Comparison of ENCODE assay signal across 20 cellular contexts in genomic region chr1:98001764-98002163, GRCh38.
DNase-seq lines count a peak whose midpoint lies in the region; ATAC-seq, FAIRE-seq and TF ChIP-seq lines count a peak whose summit lies in the region.
"Had no signal": no experiment of that assay in that cellular context is flagged by ENCODE, and none has a peak within 500 bp of the region (broad histone marks: within the 10 kb centered on the region; RNA-seq: fewer than 3 reads in every experiment).

No MANE protein-coding gene starts in this region.

- no peak overlapping the region for H4K91ac ChIP-seq in H9 (ENCODE audit: insufficient read length, low read depth, low read length)

- no peak overlapping the region for H3K14ac ChIP-seq in H9 (ENCODE audit: insufficient read depth, low read length)

- H2BK5ac ChIP-seq in H9 (ENCODE audit: insufficient read length, low read length) = no peak overlapping the region

- H2BK120ac ChIP-seq in H9 (ENCODE audit: low read depth, low read length, poor library complexity, severe bottlenecking) = no peak overlapping the region

- H3K79me2 ChIP-seq in H9 (ENCODE audit: insufficient read depth, low read length) = no peaks in the 10 kb centered on the region
- H3K79me2 ChIP-seq in astrocyte (ENCODE audit: insufficient read depth, low read length) = no peaks in the 10 kb centered on the region

- H2AK5ac ChIP-seq in H9 (ENCODE audit: insufficient read length, low read length) = no peak overlapping the region

- H3K9me3 ChIP-seq in H9 (ENCODE audit: control insufficient read depth, low read depth, low read length) (no peaks in the 10 kb centered on the region), astrocyte (ENCODE audit: insufficient read depth, low read depth, low read length) (no peaks in the 10 kb centered on the region)
- H3K9me3 ChIP-seq: stomach had no signal

- H3K4me1 ChIP-seq in H9 (ENCODE audit: insufficient read depth, low read length) = no peaks in the 10 kb centered on the region
- H3K4me1 ChIP-seq in astrocyte (ENCODE audit: insufficient read depth, low read length) = peaks cover 21% of the 10 kb centered on the region
- H3K4me1 ChIP-seq: stomach had no signal

- H3K27me3 ChIP-seq in H9 (ENCODE audit: insufficient read depth, low read length) = no peaks in the 10 kb centered on the region
- H3K27me3 ChIP-seq in astrocyte (ENCODE audit: insufficient read depth, low read length) = no peaks in the 10 kb centered on the region
- H3K27me3 ChIP-seq: stomach had no signal

- no peaks in the 10 kb centered on the region for H4K20me1 ChIP-seq in H9 (ENCODE audit: control insufficient read depth, insufficient read depth, insufficient read length)
- no peaks in the 10 kb centered on the region for H4K20me1 ChIP-seq in astrocyte (ENCODE audit: insufficient read depth, low read length)

- intact Hi-C loops in Right ventricle myocardium superior (cut with DNase I) = no loop called here

- no peak overlapping the region for H3K4me3 Mint-ChIP-seq in H9
- no peak overlapping the region for H3K4me3 Mint-ChIP-seq in astrocyte (ENCODE audit: unreplicated experiment)
- H3K4me3 Mint-ChIP-seq: activated T-helper 17 cell treated with anti-CD3 and anti-CD28 coated beads, Interleukin-2, amount 50 U/mL, for 72 hours; CD4-positive, CD25-positive, alpha-beta regulatory T cell; effector memory CD8-positive, alpha-beta T cell had no signal

- H3K4me2 ChIP-seq in H9 (ENCODE audit: insufficient read depth, insufficient read length, low read length) (no peak overlapping the region), astrocyte (ENCODE audit: low read length) (no peak overlapping the region)

- no peaks in the 10 kb centered on the region for H3K23me2 ChIP-seq in H9 (ENCODE audit: insufficient read length, low read depth, low read length, poor library complexity, severe bottlenecking)

- FAIRE-seq in astrocyte (lab: Jason Lieb, UNC) = no peak

- H3K9ac ChIP-seq in H9 (ENCODE audit: extremely low read depth, insufficient read length, low read length) = no peak overlapping the region
- H3K9ac ChIP-seq in astrocyte (ENCODE audit: low read length) = no peak overlapping the region

- H4K8ac ChIP-seq in H9 (replicated peaks; ENCODE audit: insufficient read length, low read depth, low read length) = no peak overlapping the region

- H3K9me3 Mint-ChIP-seq in H9 = no peaks in the 10 kb centered on the region
- no peaks in the 10 kb centered on the region for H3K9me3 Mint-ChIP-seq in astrocyte (ENCODE audit: unreplicated experiment)
- H3K9me3 Mint-ChIP-seq: activated T-helper 17 cell treated with anti-CD3 and anti-CD28 coated beads, Interleukin-2, amount 50 U/mL, for 72 hours; effector memory CD8-positive, alpha-beta T cell had no signal

- H3K36me3 Mint-ChIP-seq in H9 (ENCODE audit: insufficient read depth in 1 of 3, low read depth in 3 of 3) = no peaks in the 10 kb centered on the region
- no peaks in the 10 kb centered on the region for H3K36me3 Mint-ChIP-seq in astrocyte (ENCODE audit: low read depth, unreplicated experiment)
- H3K36me3 Mint-ChIP-seq: CD4-positive, CD25-positive, alpha-beta regulatory T cell had no signal

- ATAC-seq in GM18502 (IDR thresholded peaks at IDR 0.05; ENCODE audit: poor library complexity, unreplicated experiment) (no peak), HG03159 (IDR thresholded peaks at IDR 0.05; ENCODE audit: unreplicated experiment) (no peak), Right ventricle myocardium superior (ENCODE audit: poor library complexity) (no peak)
- ATAC-seq: activated T-helper 17 cell treated with anti-CD3 and anti-CD28 coated beads, Interleukin-2, amount 50 U/mL, for 72 hours; effector memory CD8-positive, alpha-beta T cell; sciatic nerve had no signal

- H3K27ac ChIP-seq in H9 (ENCODE audit: insufficient read length, low read depth, low read length) (no peak overlapping the region), astrocyte (ENCODE audit: low read depth, low read length) (no peak overlapping the region)
- H3K27ac ChIP-seq: stomach had no signal

- H2BK20ac ChIP-seq in H9 (ENCODE audit: low read depth, low read length, poor library complexity, severe bottlenecking) = no peak overlapping the region

- no peaks in the 10 kb centered on the region for H3K79me1 ChIP-seq in H9 (ENCODE audit: insufficient read depth, low read depth, low read length, poor library complexity, severe bottlenecking)

- H2BK15ac ChIP-seq in H9 (ENCODE audit: low read depth, low read length) = no peak overlapping the region

- H3K56ac ChIP-seq in H9 (ENCODE audit: insufficient read length, low read depth, low read length) = no peak overlapping the region

- DNase-seq in AG09309 (ENCODE audit: low read depth) (no peak), H9 (no peak), astrocyte (ENCODE audit: low read depth) (no peak), foreskin fibroblast (peak in 1 of 2 donors; percentile 38), Right ventricle myocardium superior (no peak), NCI-H146 treated with DMSO at 0.1 percent for 48 hours (lab: John Stamatoyannopoulos, UW; ENCODE audit: unreplicated experiment) (no peak)
- DNase-seq: activated CD4-positive, alpha-beta T cell treated with anti-CD3 and anti-CD28 coated beads, Interleukin-2, amount 50 U/mL, for 4 hours; anterior cingulate cortex; CD4-positive, CD25-positive, alpha-beta regulatory T cell; effector memory CD8-positive, alpha-beta T cell; GDM1; NCI-H1417 treated with DMSO at 0.1 percent for 48 hours; NCI-H526 treated with DMSO at 0.1 percent for 48 hours; stomach; T1000 had no signal

- H3K36me3 ChIP-seq in astrocyte (ENCODE audit: insufficient read depth, low read length) = no peaks in the 10 kb centered on the region
- H3K36me3 ChIP-seq: stomach had no signal

- no peak overlapping the region for H3K23ac ChIP-seq in H9 (ENCODE audit: insufficient read length, low read depth, low read length)

- no peak overlapping the region for H3K18ac ChIP-seq in H9 (ENCODE audit: insufficient read length, low read depth, low read length)

- H2AFZ ChIP-seq in H9 (ENCODE audit: low read length) (no peak overlapping the region), astrocyte (ENCODE audit: low read depth, low read length) (no peak overlapping the region)

- H3K27me3 Mint-ChIP-seq in H9 (ENCODE audit: low read depth) = no peaks in the 10 kb centered on the region
- no peaks in the 10 kb centered on the region for H3K27me3 Mint-ChIP-seq in astrocyte (ENCODE audit: low read depth, unreplicated experiment)

- no CpG with 5 or more reads among the region's 1 CpG for WGBS in H9 (ENCODE audit: extremely low coverage, insufficient read length, low lambda C conversion rate)

- H3K4ac ChIP-seq in H9 (ENCODE audit: low read depth, low read length) = no peak overlapping the region

- TF ChIP-seq CTCF in AG09309 (IDR thresholded peaks at IDR 0.05; ENCODE audit: control insufficient read depth, insufficient read depth, low read depth, low read length, missing control alignments) (peak; percentile 29), H9 (conservative IDR thresholded peaks at IDR 0.05) (peak; percentile 32; the same call in 2 of the 3 replicates), astrocyte (IDR thresholded peaks at IDR 0.05; ENCODE audit: insufficient read depth, low read depth, low read length) (peak; percentile 30), foreskin fibroblast (IDR thresholded peaks at IDR 0.05; ENCODE audit: low read depth, low read length) (peak; percentile 28)

- H3K4me3 ChIP-seq in AG09309 (ENCODE audit: control insufficient read depth, low read depth, low read length) = no peak overlapping the region
- H3K4me3 ChIP-seq in astrocyte (ENCODE audit: insufficient read depth, low read depth, low read length) = no peak overlapping the region
- no peak overlapping the region for H3K4me3 ChIP-seq in foreskin fibroblast (ENCODE audit: low read depth in 1 of 2, low read length in 2 of 2)
- H3K4me3 ChIP-seq: lung, stomach had no signal

- H3T11ph ChIP-seq in H9 (ENCODE audit: low read length) = no peak overlapping the region

- no peak overlapping the region for H4K5ac ChIP-seq in H9 (ENCODE audit: insufficient read length, low read depth, low read length)

- H3K4me1 Mint-ChIP-seq in H9 (peaks cover 15 to 16% of the 10 kb centered on the region in 2 experiments), astrocyte (ENCODE audit: low read depth, unreplicated experiment) (peaks cover 50% of the 10 kb centered on the region)
- H3K4me1 Mint-ChIP-seq: activated T-helper 17 cell treated with anti-CD3 and anti-CD28 coated beads, Interleukin-2, amount 50 U/mL, for 72 hours; CD4-positive, CD25-positive, alpha-beta regulatory T cell had no signal

- H3K27ac Mint-ChIP-seq in H9 (no peak overlapping the region), astrocyte (ENCODE audit: unreplicated experiment) (no peak overlapping the region)
- H3K27ac Mint-ChIP-seq: activated T-helper 17 cell treated with anti-CD3 and anti-CD28 coated beads, Interleukin-2, amount 50 U/mL, for 72 hours; CD4-positive, CD25-positive, alpha-beta regulatory T cell; effector memory CD8-positive, alpha-beta T cell had no signal

- no peak overlapping the region for H2BK12ac ChIP-seq in H9 (ENCODE audit: insufficient read length, low read depth, low read length)
